In genomic region chr2:70534183-70534836, GRCh38 we compare ENCODE assay signal across 29 cellular contexts. TPM values are rescaled to one million over a fixed set of nuclear protein-coding genes. Genes with fewer than 3 reads are reported as not detected.
"Had no signal": no experiment of that assay in that cellular context is flagged by ENCODE, and none has a peak within 500 bp of the region (broad histone marks: within the 10 kb centered on the region; RNA-seq: fewer than 3 reads in every experiment).

No MANE protein-coding gene starts in this region.

- H3K27me3 ChIP-seq: esophagus squamous epithelium, ovary, suprapubic skin had no signal

- DNase-seq: activated CD4-positive, alpha-beta memory T cell treated with anti-CD3 and anti-CD28 coated beads for 36 hours; activated CD4-positive, alpha-beta T cell treated with anti-CD3 and anti-CD28 coated beads for 48 hours; activated naive CD8-positive, alpha-beta T cell treated with anti-CD3 and anti-CD28 coated beads, Interleukin-2, amount 50 U/mL, for 24 hours; activated T-cell treated with anti-CD3 and anti-CD28 coated beads, Interleukin-2, amount 50 U/mL, for 48 hours; amygdala; central memory CD4-positive, alpha-beta T cell; endodermal cell; esophagus squamous epithelium; islet precursor cell; left cardiac atrium; mammary epithelial cell; naive thymus-derived CD8-positive, alpha-beta T cell; ovary; small intestine; stimulated activated CD4-positive, alpha-beta T cell treated with anti-CD3 and anti-CD28 coated beads, Interleukin-1b, Interleukin-23, amount 100 ng/mL, for 48 hours; stimulated activated CD4-positive, alpha-beta T cell treated with anti-CD3 and anti-CD28 coated beads, Interleukin-4, amount 100 ng/mL, for 4 hours; stimulated activated CD8-positive, alpha-beta memory T cell treated with anti-CD3 and anti-CD28 coated beads, Interleukin-4, amount 100 ng/mL, for 48 hours; T-helper 9 cell; tibial artery; WERI-Rb-1 had no signal

- H3K36me3 Mint-ChIP-seq: mesothelial cell of epicardium had no signal

- H3K36me3 ChIP-seq: esophagus squamous epithelium, ovary, suprapubic skin, tibial artery, WERI-Rb-1 had no signal

- ATAC-seq: activated CD4-positive, CD25-positive, alpha-beta regulatory T cell treated with anti-CD3 and anti-CD28 coated beads, Interleukin-2, amount 50 U/mL, for 24 hours; activated naive CD8-positive, alpha-beta T cell treated with anti-CD3 and anti-CD28 coated beads, Interleukin-2, amount 50 U/mL, for 24 hours; left cardiac atrium; naive thymus-derived CD8-positive, alpha-beta T cell; sciatic nerve; stimulated activated memory B cell treated with anti-CD40 and anti-IgM and Interleukin-4, amounts not matched to agents 10 μg/mL and 1 μg/mL and 100 μg/mL, for 72 hours had no signal

- H3K27me3 Mint-ChIP-seq: activated naive CD4-positive, alpha-beta T cell treated with anti-CD3 and anti-CD28 coated beads, Interleukin-2, amount 50 U/mL, for 24 hours; activated naive CD8-positive, alpha-beta T cell treated with anti-CD3 and anti-CD28 coated beads, Interleukin-2, amount 50 U/mL, for 24 hours had no signal

- H3K27ac Mint-ChIP-seq: activated CD4-positive, alpha-beta memory T cell treated with anti-CD3 and anti-CD28 coated beads for 36 hours; activated naive CD4-positive, alpha-beta T cell treated with anti-CD3 and anti-CD28 coated beads, Interleukin-2, amount 50 U/mL, for 24 hours; activated naive CD8-positive, alpha-beta T cell treated with anti-CD3 and anti-CD28 coated beads, Interleukin-2, amount 50 U/mL, for 24 hours; activated T-helper 2 cell treated with anti-CD3 and anti-CD28 coated beads, Interferon-gamma antibody, Interleukin-2, Interleukin-4, amounts not matched to agents 10 μg/mL and 5 μg/mL and 100 μg/mL, durations not matched to agents 14 hours and 24 hours and 36 hours; endodermal cell; mesothelial cell of epicardium; progenitor cell of endocrine pancreas; stimulated activated memory B cell treated with anti-CD40 and anti-IgM and Interleukin-4, amounts not matched to agents 10 μg/mL and 1 μg/mL and 100 μg/mL, for 72 hours; T-helper 1 cell treated with Interleukin-12 subunit alpha and Interleukin-12 subunit beta and Interleukin-4 antibody, amounts not matched to agents 30 μg/mL and 1 μg/mL, for 36 hours had no signal

- H3K9me3 ChIP-seq: esophagus squamous epithelium had no signal

- H3K4me3 Mint-ChIP-seq: activated CD4-positive, alpha-beta memory T cell treated with anti-CD3 and anti-CD28 coated beads for 36 hours; activated naive CD4-positive, alpha-beta T cell treated with anti-CD3 and anti-CD28 coated beads, Interleukin-2, amount 50 U/mL, for 24 hours; activated naive CD8-positive, alpha-beta T cell treated with anti-CD3 and anti-CD28 coated beads, Interleukin-2, amount 50 U/mL, for 24 hours; endodermal cell; mesothelial cell of epicardium; naive thymus-derived CD8-positive, alpha-beta T cell; stimulated activated memory B cell treated with anti-CD40 and anti-IgM and Interleukin-4, amounts not matched to agents 10 μg/mL and 1 μg/mL and 100 μg/mL, for 72 hours; T-helper 1 cell treated with Interleukin-12 subunit alpha and Interleukin-12 subunit beta and Interleukin-4 antibody, amounts not matched to agents 30 μg/mL and 1 μg/mL, for 36 hours had no signal

- H3K4me3 ChIP-seq: esophagus squamous epithelium, ovary, suprapubic skin, tibial artery had no signal

- H3K4me1 ChIP-seq: suprapubic skin, tibial artery had no signal

- H3K27ac ChIP-seq: esophagus squamous epithelium, ovary, suprapubic skin, tibial artery, WERI-Rb-1 had no signal

RNA-seq across cellular contexts. Expression of gene TGFA, which starts 19.3 kb away (rescaled TPM):
- total RNA-seq: activated T-helper 2 cell treated with anti-CD3 and anti-CD28 coated beads, Interferon-gamma antibody, Interleukin-2, Interleukin-4, amounts not matched to agents 10 μg/mL and 5 μg/mL and 100 μg/mL, durations not matched to agents 14 hours and 24 hours and 36 hours had no signal
